In the genomic region with DNA sequence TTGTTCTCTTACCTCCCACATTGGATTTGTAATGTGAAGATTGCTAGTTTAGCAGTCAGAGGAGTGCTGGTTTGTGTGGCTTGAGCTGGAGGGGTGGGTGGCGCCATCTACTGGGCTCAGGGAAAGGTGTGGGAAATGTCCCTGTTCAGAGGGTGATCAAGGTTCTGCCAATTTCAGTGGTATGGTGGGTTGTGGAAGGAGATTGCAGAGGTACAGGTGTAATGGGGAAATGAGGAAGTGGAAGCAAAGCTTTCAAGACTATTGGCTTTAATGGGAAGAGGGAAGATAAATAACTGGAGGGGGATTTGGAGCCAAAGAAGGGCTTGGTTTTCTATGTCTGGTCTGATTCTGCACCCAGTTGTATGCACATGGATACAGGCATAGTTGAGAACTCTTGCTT, we compare ENCODE assay signal across 8 cellular contexts.
DNase-seq lines count a peak whose midpoint lies in the region; ATAC-seq and TF ChIP-seq lines count a peak whose summit lies in the region.

No MANE protein-coding gene starts in this region.

- peaks cover 14% of the 10 kb centered on the region for H3K9me3 Mint-ChIP-seq in WTC11
- no peaks in the 10 kb centered on the region for H3K9me3 Mint-ChIP-seq in stimulated activated naive B cell treated with anti-CD40 and anti-IgM and Interleukin-4, amounts not matched to agents 10 μg/mL and 1 μg/mL and 100 μg/mL, for 72 hours

- peak; percentile 91 for ATAC-seq in WTC11
- ATAC-seq in stimulated activated naive B cell treated with anti-CD40 and anti-IgM and Interleukin-4, amounts not matched to agents 10 μg/mL and 1 μg/mL and 100 μg/mL, for 72 hours (replicated peaks) = peak; percentile 83 to 89

- H3K9me3 ChIP-seq in HEK293 (ENCODE audit: control insufficient read depth, insufficient read depth, low read depth, low read length) = no peaks in the 10 kb centered on the region

- H3K4me1 ChIP-seq in HEK293 (ENCODE audit: control insufficient read depth, insufficient read depth, low read length) = no peaks in the 10 kb centered on the region

- no peaks in the 10 kb centered on the region for H3K27me3 Mint-ChIP-seq in WTC11 (ENCODE audit: low read depth)
- H3K27me3 Mint-ChIP-seq in stimulated activated naive B cell treated with anti-CD40 and anti-IgM and Interleukin-4, amounts not matched to agents 10 μg/mL and 1 μg/mL and 100 μg/mL, for 72 hours = peaks cover 41 to 42% of the 10 kb centered on the region in 2 donors

- intact Hi-C loops in dorsolateral prefrontal cortex (cut with DNase I) = loop anchor here (5.0 to 10.0 kb wide), 2 partner anchors 480 to 487 kb away; no protein-coding TSS in a partner anchor

- CTCF ChIA-PET in GM10248 (lab: Yijun Ruan, JAX) (interaction anchor here (0.8 to 4.2 kb wide), 21 partner anchors 8 to 730 kb away, joined by 3 to 32 read pairs (median 4); no protein-coding TSS in a partner anchor), HEK293 (lab: Yijun Ruan, JAX) (interaction anchor here (0.5 to 5.5 kb wide), 51 partner anchors 9 to 563 kb away, joined by 3 to 52 read pairs (median 5); no protein-coding TSS in a partner anchor), WTC11 (lab: Charles Lee) (interaction anchor here (0.6 to 2.5 kb wide), 17 partner anchors 9 to 656 kb away, joined by 3 to 9 read pairs (median 4); no protein-coding TSS in a partner anchor)

- POLR2A ChIA-PET in GM10248 (lab: Yijun Ruan, JAX) = no interaction called here
- POLR2A ChIA-PET in HEK293 (lab: Yijun Ruan, JAX) = interaction anchor here (0.6 to 0.9 kb wide), 3 partner anchors 85 to 1634 kb away, joined by 3 read pairs; no protein-coding TSS in a partner anchor
- POLR2A ChIA-PET in WTC11 (lab: Charles Lee) = no interaction called here

- no peaks in the 10 kb centered on the region for H3K36me3 Mint-ChIP-seq in WTC11
- no peaks in the 10 kb centered on the region for H3K36me3 Mint-ChIP-seq in stimulated activated naive B cell treated with anti-CD40 and anti-IgM and Interleukin-4, amounts not matched to agents 10 μg/mL and 1 μg/mL and 100 μg/mL, for 72 hours

- DNase-seq in GM10248 (ENCODE audit: extremely low spot score) (peak; percentile 67), NCI-H2081 treated with DMSO at 0.1 percent for 48 hours (lab: John Stamatoyannopoulos, UW) (peak; percentile 33), WTC11 (ENCODE audit: low spot score) (peak; percentile 59), dorsolateral prefrontal cortex (peak in 9 of 10 donors; percentile 18 to 61 (median 44)), lung microvascular endothelial cell (ENCODE audit: low read depth in 2 of 2) (peak; percentile 71 to 78), GOT3 (lab: John Stamatoyannopoulos, UW) (no peak)
- peak; percentile 5 for DNase-seq in stimulated activated naive B cell treated with anti-CD40 and anti-IgM and Interleukin-4, amounts not matched to agents 10 μg/mL and 1 μg/mL and 100 μg/mL, for 72 hours

- peaks cover 7% of the 10 kb centered on the region for H3K4me1 Mint-ChIP-seq in WTC11
- H3K4me1 Mint-ChIP-seq in stimulated activated naive B cell treated with anti-CD40 and anti-IgM and Interleukin-4, amounts not matched to agents 10 μg/mL and 1 μg/mL and 100 μg/mL, for 72 hours = no peaks in the 10 kb centered on the region

- H3K27me3 ChIP-seq in dorsolateral prefrontal cortex = no peaks in the 10 kb centered on the region

- H3K4me3 ChIP-seq in HEK293 (ENCODE audit: low read depth, low read length) = no peak overlapping the region
- H3K4me3 ChIP-seq in dorsolateral prefrontal cortex = no peak overlapping the region

- TF ChIP-seq CTCF in GM10248 (IDR thresholded peaks at IDR 0.05; ENCODE audit: control extremely low read depth, extremely low read depth, low read depth, missing control alignments) = peak; percentile 71
- peak; percentile 85 for TF ChIP-seq CTCF in HEK293 (tag by site-specific recombination; IDR thresholded peaks at IDR 0.05)
- peak; percentile 64 for TF ChIP-seq CTCF in WTC11 (IDR thresholded peaks at IDR 0.05)
- peak; percentile 35 to 85 (median 69) for TF ChIP-seq CTCF in dorsolateral prefrontal cortex (IDR thresholded peaks at IDR 0.05 in 54 of 56, conservative IDR thresholded peaks at IDR 0.05 in 2 of 56; ENCODE audit: low read depth in 1 of 56, partially characterized antibody in 56 of 56)

- no peak overlapping the region for H3K4me3 Mint-ChIP-seq in WTC11
- H3K4me3 Mint-ChIP-seq in stimulated activated naive B cell treated with anti-CD40 and anti-IgM and Interleukin-4, amounts not matched to agents 10 μg/mL and 1 μg/mL and 100 μg/mL, for 72 hours = no peak overlapping the region

- no peak overlapping the region for H3K27ac Mint-ChIP-seq in WTC11
- no peak overlapping the region for H3K27ac Mint-ChIP-seq in stimulated activated naive B cell treated with anti-CD40 and anti-IgM and Interleukin-4, amounts not matched to agents 10 μg/mL and 1 μg/mL and 100 μg/mL, for 72 hours

- H3K36me3 ChIP-seq in HEK293 (ENCODE audit: control insufficient read depth in 2 of 2, insufficient read depth in 1 of 2, low read length in 2 of 2) = no peaks in the 10 kb centered on the region

- H3K27ac ChIP-seq in HEK293 (ENCODE audit: extremely low read depth, low read depth, low read length) = no peak overlapping the region
- no peak overlapping the region for H3K27ac ChIP-seq in dorsolateral prefrontal cortex

TF ChIP-seq in HEK293, 187 proteins besides CTCF, POLR2A, EP300 and RAD21 (continues in another document):
- TF ChIP-seq ZFHX2 (tag by site-specific recombination; conservative IDR thresholded peaks at IDR 0.05) = no peak
- TF ChIP-seq KLF17 (tag by site-specific recombination; IDR thresholded peaks at IDR 0.05) = no peak
- no peak; the same call in 1 of the 2 replicates for TF ChIP-seq ZNF10 (tag by site-specific recombination; IDR thresholded peaks at IDR 0.05)
- no peak for TF ChIP-seq ZNF707 (tag by site-specific recombination; IDR thresholded peaks at IDR 0.05)
- TF ChIP-seq ZNF37A (tag by site-specific recombination; IDR thresholded peaks at IDR 0.05) = no peak
- TF ChIP-seq ZNF175 (tag by site-specific recombination; IDR thresholded peaks at IDR 0.05) = no peak
- TF ChIP-seq ZNF658 (tag by site-specific recombination; IDR thresholded peaks at IDR 0.05) = no peak
- no peak for TF ChIP-seq ZNF510 (tag by site-specific recombination; IDR thresholded peaks at IDR 0.05; ENCODE audit: insufficient replicate concordance)
- TF ChIP-seq ZNF214 (tag by site-specific recombination; IDR thresholded peaks at IDR 0.05; ENCODE audit: borderline replicate concordance) = no peak
- no peak for TF ChIP-seq ZNF292 (tag by site-specific recombination; IDR thresholded peaks at IDR 0.05; ENCODE audit: borderline replicate concordance, low read depth)
- TF ChIP-seq MEIS1 (CRISPR knock-in tag; IDR thresholded peaks at IDR 0.05; ENCODE audit: borderline replicate concordance) = no peak
- TF ChIP-seq ZNF596 (tag by site-specific recombination; IDR thresholded peaks at IDR 0.05) = no peak
- TF ChIP-seq ZNF785 (tag by site-specific recombination; IDR thresholded peaks at IDR 0.05) = no peak
- TF ChIP-seq HOXC10 (CRISPR knock-in tag; IDR thresholded peaks at IDR 0.05) = no peak
- TF ChIP-seq ZNF549 (tag by site-specific recombination; IDR thresholded peaks at IDR 0.05) = no peak
- TF ChIP-seq ZNF202 (tag by site-specific recombination; IDR thresholded peaks at IDR 0.05; ENCODE audit: borderline replicate concordance) = no peak

TF ChIP-seq in WTC11, 78 proteins besides CTCF, POLR2A, EP300 and RAD21:
- no peak for TF ChIP-seq ZNF423 (CRISPR knock-in tag; IDR thresholded peaks at IDR 0.05)
- no peak for TF ChIP-seq MLX (CRISPR knock-in tag; IDR thresholded peaks at IDR 0.05)
- TF ChIP-seq NR2C2 (CRISPR knock-in tag; IDR thresholded peaks at IDR 0.05) = no peak
- no peak for TF ChIP-seq FOXP1 (CRISPR knock-in tag; IDR thresholded peaks at IDR 0.05; ENCODE audit: borderline replicate concordance)
- TF ChIP-seq, protein P1, sequence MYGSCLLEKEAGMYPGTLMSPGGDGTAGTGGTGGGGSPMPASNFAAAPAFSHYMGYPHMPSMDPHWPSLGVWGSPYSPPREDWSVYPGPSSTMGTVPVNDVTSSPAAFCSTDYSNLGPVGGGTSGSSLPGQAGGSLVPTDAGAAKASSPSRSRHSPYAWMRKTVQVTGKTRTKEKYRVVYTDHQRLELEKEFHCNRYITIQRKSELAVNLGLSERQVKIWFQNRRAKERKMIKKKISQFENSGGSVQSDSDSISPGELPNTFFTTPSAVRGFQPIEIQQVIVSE (CRISPR knock-in tag; IDR thresholded peaks at IDR 0.05; ENCODE audit: borderline replicate concordance) = no peak
- TF ChIP-seq NR1H2 (CRISPR knock-in tag; IDR thresholded peaks at IDR 0.05) = no peak
- TF ChIP-seq, protein P2, sequence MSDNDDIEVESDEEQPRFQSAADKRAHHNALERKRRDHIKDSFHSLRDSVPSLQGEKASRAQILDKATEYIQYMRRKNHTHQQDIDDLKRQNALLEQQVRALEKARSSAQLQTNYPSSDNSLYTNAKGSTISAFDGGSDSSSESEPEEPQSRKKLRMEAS (CRISPR knock-in tag; IDR thresholded peaks at IDR 0.05) = no peak
- TF ChIP-seq PRRX2 (CRISPR knock-in tag; IDR thresholded peaks at IDR 0.05) = no peak
- no peak for TF ChIP-seq IRF2 (CRISPR knock-in tag; IDR thresholded peaks at IDR 0.05; ENCODE audit: borderline replicate concordance, low read depth)
